ENCODE assay signal across 16 cellular contexts in genomic region chr3:138137901-138138300, GRCh38.
"Had no signal": no experiment of that assay in that cellular context is flagged by ENCODE, and none has a peak within 500 bp of the region (broad histone marks: within the 10 kb centered on the region; RNA-seq: fewer than 3 reads in every experiment).

No MANE protein-coding gene starts in this region.

- H3K27ac ChIP-seq: transverse colon had no signal

- DNase-seq: activated CD4-positive, alpha-beta T cell treated with anti-CD3 and anti-CD28 coated beads, Interleukin-2, amount 10 ng/mL, durations not matched to agents 7 days and 5 days; activated CD8-positive, alpha-beta T cell treated with anti-CD3 and anti-CD28 coated beads, Interleukin-2, amount 10 ng/mL, durations not matched to agents 7 days and 5 days; activated naive CD4-positive, alpha-beta T cell treated with anti-CD3 and anti-CD28 coated beads for 36 hours; activated T-cell treated with anti-CD3 and anti-CD28 coated beads, Interleukin-2, amount 50 U/mL, for 24 hours; body of pancreas; dorsolateral prefrontal cortex; foreskin melanocyte; glutamatergic neuron; hypothalamus; retina; stimulated activated naive CD4-positive, alpha-beta T cell treated with Interleukin-2 at 50 U/mL for 16 hours; T-helper 9 cell; transverse colon had no signal

- H3K4me3 ChIP-seq: body of pancreas, dorsolateral prefrontal cortex, lung, transverse colon had no signal

- ATAC-seq: activated CD4-positive, CD25-positive, alpha-beta regulatory T cell treated with anti-CD3 and anti-CD28 coated beads, Interleukin-2, amount 50 U/mL, for 24 hours; activated CD8-positive, alpha-beta T cell treated with anti-CD3 and anti-CD28 coated beads, Interleukin-2, amount 10 ng/mL, durations not matched to agents 7 days and 5 days; body of pancreas; natural killer cell treated with Interleukin-12 subunit alpha and Interleukin-12 subunit beta and Interleukin-15 and Interleukin-18, amount 100 ng/mL, for 72 hours had no signal

- H3K9me3 ChIP-seq: body of pancreas, transverse colon had no signal

- H3K4me1 ChIP-seq: transverse colon had no signal

- H3K27me3 ChIP-seq: body of pancreas, dorsolateral prefrontal cortex, transverse colon had no signal

- H3K36me3 ChIP-seq: transverse colon had no signal
